15 cellular contexts compared by ENCODE assay signal in genomic region chr1:154831470-154831869, GRCh38.
"Had no signal": no experiment of that assay in that cellular context is flagged by ENCODE, and none has a peak within 500 bp of the region (broad histone marks: within the 10 kb centered on the region; RNA-seq: fewer than 3 reads in every experiment).

No MANE protein-coding gene starts in this region.

- H3K4me1 ChIP-seq: colonic mucosa had no signal

- H3K36me3 ChIP-seq: brain microvascular endothelial cell, colonic mucosa, upper lobe of right lung had no signal

- H3K27me3 ChIP-seq: brain microvascular endothelial cell, colonic mucosa, upper lobe of right lung had no signal

- H3K27ac ChIP-seq: brain microvascular endothelial cell, colonic mucosa, epithelial cell of prostate, upper lobe of right lung had no signal

- H3K9me3 ChIP-seq: colonic mucosa, upper lobe of right lung had no signal

- H3K4me3 ChIP-seq: colonic mucosa, upper lobe of right lung had no signal

- DNase-seq: activated gamma-delta T cell treated with Interleukin-2 at 50 U/mL for 16 hours; activated T-cell treated with anti-CD3 and anti-CD28 coated beads, Interleukin-2, amount 50 U/mL, for 1 hour; aorta; brain microvascular endothelial cell; colonic mucosa; endodermal cell; foreskin fibroblast; midbrain; natural killer cell; retina; stimulated activated CD4-positive, alpha-beta T cell treated with anti-CD3 and anti-CD28 coated beads, Interleukin-4, amount 100 ng/mL, for 24 hours; stimulated activated naive CD4-positive, alpha-beta T cell treated with Interleukin-2 at 50 U/mL for 16 hours; T-cell; upper lobe of right lung had no signal
